ENCODE assay signal across 20 cellular contexts in the genomic region with DNA sequence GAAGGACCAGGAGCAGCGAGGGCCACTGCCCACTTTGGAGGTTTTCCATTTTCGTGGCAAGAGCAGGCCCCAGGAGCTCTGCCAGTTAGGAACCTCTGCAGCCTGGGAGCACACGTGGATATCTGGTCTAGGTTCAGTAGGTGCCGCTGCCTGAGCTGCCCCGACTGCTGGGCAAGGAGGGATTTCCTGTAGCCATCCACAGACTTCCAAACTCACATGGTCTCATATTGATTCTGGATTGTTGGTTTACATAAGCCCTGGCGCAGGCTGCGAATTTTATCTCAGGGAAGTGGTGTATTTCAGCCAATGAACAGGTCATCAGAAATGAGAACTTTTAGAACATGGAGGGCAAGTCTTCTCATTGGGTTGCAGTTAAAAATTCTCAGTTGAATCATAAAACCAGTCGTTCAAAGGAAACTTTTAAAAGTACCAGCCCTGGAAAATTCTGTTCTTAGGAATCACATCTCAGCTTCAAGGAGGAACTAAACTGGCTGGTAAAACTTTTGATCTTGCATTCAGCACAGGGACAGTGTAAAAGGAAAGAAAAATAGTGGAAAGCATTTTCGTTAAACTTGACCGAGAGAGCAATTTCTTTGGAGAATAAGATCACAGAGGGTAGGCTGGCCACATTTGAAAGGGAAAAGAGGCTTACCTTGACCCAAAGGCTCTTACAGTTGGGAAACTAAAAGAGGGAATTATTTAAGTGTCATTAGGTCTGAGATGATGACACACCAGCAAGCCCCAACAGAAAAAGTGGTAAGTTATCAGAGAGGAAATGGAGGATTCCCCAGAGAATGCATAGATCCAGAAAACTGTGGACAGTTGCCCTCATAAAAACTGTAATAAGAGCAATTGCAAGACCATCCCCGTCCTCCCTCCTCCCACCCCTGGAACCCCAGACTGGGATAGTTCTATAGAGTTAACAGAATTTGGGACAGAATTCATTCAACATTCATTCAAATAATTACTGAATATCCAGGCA. TPM values are rescaled to one million over a fixed set of nuclear protein-coding genes. Genes with fewer than 3 reads are reported as not detected.
DNase-seq lines count a peak whose midpoint lies in the region; ATAC-seq, FAIRE-seq and TF ChIP-seq lines count a peak whose summit lies in the region.
"Had no signal": no experiment of that assay in that cellular context is flagged by ENCODE, and none has a peak within 500 bp of the region (broad histone marks: within the 10 kb centered on the region; RNA-seq: fewer than 3 reads in every experiment).

No MANE protein-coding gene starts in this region.

- H3K4me1 Mint-ChIP-seq in activated T-cell treated with anti-CD3 and anti-CD28 coated beads, Interleukin-2, amount 50 U/mL, for 72 hours (ENCODE audit: low read depth), result peaks cover 9% of the 10 kb centered on the region
- H3K4me1 Mint-ChIP-seq in endothelial cell (ENCODE audit: unreplicated experiment), result peaks cover 7% of the 10 kb centered on the region

- H2BK12ac ChIP-seq in H1 (ENCODE audit: low read depth, low read length), result no peak overlapping the region

- H3K23me2 ChIP-seq in H1 (ENCODE audit: low read depth, low read length), result no peaks in the 10 kb centered on the region

- WGBS in IMR-90 (ENCODE audit: extremely low coverage in 2 of 2, insufficient read length in 1 of 2), 2 experiments, result 89% methylated on average over 5 of the region's 11 CpGs; no CpG with 5 or more reads in 1 of the 2 experiments
- WGBS in H1 (ENCODE audit: extremely low coverage in 1 of 2, insufficient coverage in 1 of 2, insufficient read length in 1 of 2, insufficient replicate concordance in 2 of 2, low coverage in 1 of 2, low lambda C conversion rate in 2 of 2, missing lambda C conversion rate in 1 of 2), 2 experiments, result 91% methylated on average over 11 of the region's 11 CpGs; no CpG with 5 or more reads in 1 of the 2 experiments
- WGBS in mesendoderm (ENCODE audit: extremely low coverage, insufficient coverage, low lambda C conversion rate), result no CpG with 5 or more reads among the region's 11 CpGs

- DNase-seq in IMR-90 (no peak), H1 (ENCODE audit: low read depth in 1 of 2, low spot score in 2 of 2) (peak in 1 of 2 experiments; percentile 14), mesendoderm (no peak), GDM1 (lab: John Stamatoyannopoulos, UW) (no peak), endothelial cell (ENCODE audit: low spot score) (no peak)
- DNase-seq in activated T-cell treated with anti-CD3 and anti-CD28 coated beads, Interleukin-2, amount 50 U/mL, for 72 hours, result no peak
- DNase-seq: activated CD4-positive, alpha-beta T cell treated with anti-CD3 and anti-CD28 coated beads, Interleukin-2, amount 10 ng/mL, durations not matched to agents 24 days and 14 days; cerebellar nuclear complex; effector CD8-positive, alpha-beta T cell; hippocampal formation; NCI-H1417 treated with DMSO at 0.1 percent for 48 hours; SK-N-SH; stimulated activated naive CD4-positive, alpha-beta T cell treated with Interleukin-2 at 50 U/mL for 16 hours; upper lobe of right lung had no signal

- CTCF ChIA-PET in IMR-90 (lab: Yijun Ruan, JAX) (no interaction called here), H1 (lab: Charles Lee; ENCODE audit: partially characterized antibody) (interaction anchor here (0.7 to 4.3 kb wide), 9 partner anchors 11 to 343 kb away, joined by 3 to 42 read pairs (median 5); no protein-coding TSS in a partner anchor)

- H3K4me2 ChIP-seq in IMR-90 (ENCODE audit: low read depth, low read length), result no peak overlapping the region
- no peak overlapping the region for H3K4me2 ChIP-seq in H1 (ENCODE audit: insufficient read depth in 1 of 2, low read depth in 2 of 2, low read length in 2 of 2)
- no peak overlapping the region for H3K4me2 ChIP-seq in mesendoderm (ENCODE audit: low read length)
- H3K4me2 ChIP-seq: neural progenitor cell, SK-N-SH had no signal

- H2BK20ac ChIP-seq in IMR-90 (ENCODE audit: low read depth, low read length) (peak overlapping the region; percentile 79), H1 (ENCODE audit: low read length) (0 out of 2 replicates have a peak overlapping the region, but pooled peaks have one; percentile 43)

- H4K5ac ChIP-seq in IMR-90 (ENCODE audit: low read depth, low read length) (peak overlapping the region; percentile 99), H1 (ENCODE audit: insufficient read length, low read depth, low read length) (no peak overlapping the region), mesendoderm (ENCODE audit: low read length) (no peak overlapping the region)

- H3K27ac ChIP-seq in ACC112 (ENCODE audit: low read depth, low read length), result peak overlapping the region; percentile 75
- peak overlapping the region; percentile 83 for H3K27ac ChIP-seq in IMR-90 (ENCODE audit: insufficient read depth, low read length)
- H3K27ac ChIP-seq in H1 (ENCODE audit: low read depth, low read length), result no peak overlapping the region
- H3K27ac ChIP-seq in mesendoderm (ENCODE audit: low read depth, low read length), result no peak overlapping the region
- H3K27ac ChIP-seq: neural progenitor cell, upper lobe of right lung had no signal

- TF ChIP-seq POLR2A in IMR-90 (IDR thresholded peaks at IDR 0.05; ENCODE audit: low read depth, low read length) (no peak), H1 (IDR thresholded peaks at IDR 0.05; ENCODE audit: control extremely low read depth in 1 of 2, low read depth in 2 of 2, low read length in 2 of 2) (no peak)

- H4K91ac ChIP-seq in IMR-90 (ENCODE audit: insufficient read depth, low read depth, low read length) (peak overlapping the region; percentile 98), H1 (replicated peaks; ENCODE audit: insufficient read length, low read length) (no peak overlapping the region)

- H3K4ac ChIP-seq in IMR-90 (ENCODE audit: low read depth, low read length) (peak overlapping the region; percentile 83), H1 (replicated peaks; ENCODE audit: insufficient read length, low read depth, low read length) (no peak overlapping the region), mesendoderm (ENCODE audit: low read depth, low read length) (no peak overlapping the region)

- H3K18ac ChIP-seq in IMR-90 (ENCODE audit: low read depth, low read length), result peak overlapping the region; percentile 99
- H3K18ac ChIP-seq in H1 (ENCODE audit: extremely low read depth, low read length), result no peak overlapping the region
- H3K18ac ChIP-seq in mesendoderm (ENCODE audit: low read length), result peak overlapping the region; percentile 25

- H3K9me3 Mint-ChIP-seq in activated T-cell treated with anti-CD3 and anti-CD28 coated beads, Interleukin-2, amount 50 U/mL, for 72 hours, result no peaks in the 10 kb centered on the region
- H3K9me3 Mint-ChIP-seq in endothelial cell (ENCODE audit: unreplicated experiment), result no peaks in the 10 kb centered on the region
- H3K9me3 Mint-ChIP-seq: activated CD4-positive, alpha-beta T cell treated with anti-CD3 and anti-CD28 coated beads, Interleukin-2, amount 10 ng/mL, durations not matched to agents 24 days and 14 days had no signal

- H3K9ac ChIP-seq in IMR-90 (ENCODE audit: low read depth, low read length) (peak overlapping the region; percentile 21; the same call in 1 of the 2 replicates), H1 (replicated peaks in 1 of 4; ENCODE audit: extremely low read depth in 1 of 4, low read depth in 3 of 4, low read length in 3 of 4) (no peak overlapping the region), mesendoderm (ENCODE audit: low read length) (no peak overlapping the region)
- H3K9ac ChIP-seq: neural progenitor cell, SK-N-SH had no signal

- dilution Hi-C loops in IMR-90 (cut with HindIII; ENCODE audit: low sequenced_read_pairs, unreplicated experiment), result no loop called here

- H3K27me3 Mint-ChIP-seq in activated T-cell treated with anti-CD3 and anti-CD28 coated beads, Interleukin-2, amount 50 U/mL, for 72 hours (ENCODE audit: low read depth), result no peaks in the 10 kb centered on the region
- no peaks in the 10 kb centered on the region for H3K27me3 Mint-ChIP-seq in endothelial cell (ENCODE audit: unreplicated experiment)

- in situ Hi-C loops in IMR-90 (cut with MboI; ENCODE audit: low sequenced_read_pairs), result loop anchor here (25.0 kb wide), 1 partner anchor 396 kb away; a partner anchor contains a TSS

- intact Hi-C loops in IMR-90 (cut with micrococcal nuclease), result no loop called here

- peak overlapping the region; percentile 27 for H3K56ac ChIP-seq in IMR-90 (ENCODE audit: extremely low read depth, insufficient read depth, low read length)
- H3K56ac ChIP-seq in H1 (replicated peaks; ENCODE audit: insufficient read length, low read depth, low read length), result no peak overlapping the region
- peak overlapping the region; percentile 31 for H3K56ac ChIP-seq in mesendoderm (ENCODE audit: low read length)

- no peaks in the 10 kb centered on the region for H3K36me3 Mint-ChIP-seq in activated T-cell treated with anti-CD3 and anti-CD28 coated beads, Interleukin-2, amount 50 U/mL, for 72 hours (ENCODE audit: insufficient read depth in 2 of 2)
- H3K36me3 Mint-ChIP-seq in endothelial cell (ENCODE audit: low read depth, unreplicated experiment), result no peaks in the 10 kb centered on the region
- H3K36me3 Mint-ChIP-seq: neural progenitor cell had no signal

- H3K14ac ChIP-seq in IMR-90 (replicated peaks; ENCODE audit: low read depth, low read length) (peak overlapping the region; percentile 41), H1 (ENCODE audit: insufficient read length) (no peak overlapping the region)

- H2AFZ ChIP-seq in ACC112 (ENCODE audit: low read length, unreplicated experiment) (peak overlapping the region; percentile 62), IMR-90 (replicated peaks; ENCODE audit: low read length, poor library complexity) (no peak overlapping the region), H1 (ENCODE audit: low read length) (no peak overlapping the region)
- H2AFZ ChIP-seq: neural progenitor cell had no signal

- H3K27me3 ChIP-seq in ACC112 (ENCODE audit: insufficient read depth, low read length) (no peaks in the 10 kb centered on the region), IMR-90 (ENCODE audit: control insufficient read depth, insufficient read depth, low read length) (no peaks in the 10 kb centered on the region), H1 (replicated peaks in 1 of 4; ENCODE audit: control insufficient read depth in 3 of 4, extremely low read depth in 1 of 4, insufficient read depth in 3 of 4, low read length in 3 of 4) (no peaks in the 10 kb centered on the region; a peak in 2 of 7 replicates), mesendoderm (ENCODE audit: insufficient read depth, low read length, poor library complexity) (no peaks in the 10 kb centered on the region)
- H3K27me3 ChIP-seq: upper lobe of right lung had no signal

- H2BK120ac ChIP-seq in IMR-90 (ENCODE audit: low read depth, low read length) (peak overlapping the region; percentile 91), H1 (replicated peaks; ENCODE audit: low read depth, low read length) (no peak overlapping the region), mesendoderm (ENCODE audit: low read depth, low read length) (no peak overlapping the region)

- no peak overlapping the region for H3K4me3 Mint-ChIP-seq in activated T-cell treated with anti-CD3 and anti-CD28 coated beads, Interleukin-2, amount 50 U/mL, for 72 hours
- no peak overlapping the region for H3K4me3 Mint-ChIP-seq in endothelial cell (ENCODE audit: unreplicated experiment)
- H3K4me3 Mint-ChIP-seq: activated CD4-positive, alpha-beta T cell treated with anti-CD3 and anti-CD28 coated beads, Interleukin-2, amount 10 ng/mL, durations not matched to agents 24 days and 14 days; neural progenitor cell had no signal

- H2AK5ac ChIP-seq in IMR-90 (ENCODE audit: low read depth, low read length), result peak overlapping the region; percentile 86
- no peak overlapping the region for H2AK5ac ChIP-seq in H1 (ENCODE audit: low read depth, low read length)
- H2AK5ac ChIP-seq in mesendoderm (ENCODE audit: low read length), result no peak overlapping the region

- H3K9me3 ChIP-seq in IMR-90 (ENCODE audit: control insufficient read depth, insufficient read depth, low read length), result no peaks in the 10 kb centered on the region
- H3K9me3 ChIP-seq in H1 (ENCODE audit: insufficient read depth in 2 of 2, low read depth in 1 of 2, low read length in 1 of 2), result peaks cover 0 to 10% of the 10 kb centered on the region in 2 experiments; a peak in 2 of 4 replicates
- H3K9me3 ChIP-seq: SK-N-SH, upper lobe of right lung had no signal

- no peaks in the 10 kb centered on the region for H4K20me1 ChIP-seq in IMR-90 (ENCODE audit: insufficient read depth, low read length)
- no peaks in the 10 kb centered on the region for H4K20me1 ChIP-seq in H1 (replicated peaks in 1 of 2; ENCODE audit: control insufficient read depth in 1 of 2, insufficient read depth in 2 of 2, low read length in 2 of 2)

- no peak for ATAC-seq in IMR-90 (ENCODE audit: low read depth)
- ATAC-seq in GM21717 (IDR thresholded peaks at IDR 0.05; ENCODE audit: unreplicated experiment), result no peak
- ATAC-seq in activated T-cell treated with anti-CD3 and anti-CD28 coated beads, Interleukin-2, amount 50 U/mL, for 72 hours (replicated peaks in 1 of 2), result no peak
- ATAC-seq: upper lobe of right lung had no signal

- H2BK15ac ChIP-seq in IMR-90 (ENCODE audit: low read depth, low read length) (peak overlapping the region; percentile 61; the same call in 2 of the 3 replicates), H1 (ENCODE audit: low read length) (no peak overlapping the region; the same call in 1 of the 2 replicates), mesendoderm (replicated peaks; ENCODE audit: low read depth) (no peak overlapping the region)

- peaks cover 9% of the 10 kb centered on the region for H3K9me1 ChIP-seq in IMR-90 (ENCODE audit: insufficient read depth, low read length)

- TF ChIP-seq CTCF in IMR-90 (conservative IDR thresholded peaks at IDR 0.05; ENCODE audit: low read depth, low read length) (no peak), H1 (IDR thresholded peaks at IDR 0.05; ENCODE audit: control extremely low read depth in 1 of 3, insufficient read depth in 1 of 3, low read depth in 1 of 3, low read length in 3 of 3) (no peak), endothelial cell (IDR thresholded peaks at IDR 0.05; ENCODE audit: unreplicated experiment) (no peak)

- no TSS peak for BruUV-seq in IMR-90 (replicated peaks; lab: Mats Ljungman, UMichigan)

- H3K23ac ChIP-seq in IMR-90 (ENCODE audit: low read depth, low read length) (peak overlapping the region; percentile 69), H1 (ENCODE audit: insufficient read length) (no peak overlapping the region), mesendoderm (ENCODE audit: low read length) (no peak overlapping the region)

- no peaks in the 10 kb centered on the region for H3K36me3 ChIP-seq in ACC112 (ENCODE audit: insufficient read depth, low read length)
- H3K36me3 ChIP-seq in IMR-90 (ENCODE audit: control insufficient read depth, insufficient read depth, low read length), result no peaks in the 10 kb centered on the region
- H3K36me3 ChIP-seq in H1 (ENCODE audit: control insufficient read depth in 2 of 4, insufficient read depth in 4 of 4, low read length in 3 of 4), result no peaks in the 10 kb centered on the region
- H3K36me3 ChIP-seq in mesendoderm (ENCODE audit: control insufficient read depth, insufficient read depth, low read length), result no peaks in the 10 kb centered on the region
- H3K36me3 ChIP-seq: neural progenitor cell, upper lobe of right lung had no signal

- H3K79me2 ChIP-seq in ACC112 (ENCODE audit: control insufficient read depth, insufficient read depth, low read length, unreplicated experiment) (no peaks in the 10 kb centered on the region), H1 (ENCODE audit: control insufficient read depth in 1 of 2, insufficient read depth in 2 of 2, low read length in 2 of 2) (no peaks in the 10 kb centered on the region), mesendoderm (ENCODE audit: control insufficient read depth, insufficient read depth, low read length) (no peaks in the 10 kb centered on the region)

- FAIRE-seq in H1 (lab: Jason Lieb, UNC), result no peak
- FAIRE-seq: RCC 7860 had no signal

- POLR2A ChIA-PET in IMR-90 (lab: Charles Lee; ENCODE audit: unreplicated experiment), result no interaction called here
- POLR2A ChIA-PET in H1 (lab: Charles Lee; ENCODE audit: partially characterized antibody), result interaction anchor here (1.0 to 1.7 kb wide), 3 partner anchors 84 to 94 kb away, joined by 3 to 8 read pairs (median 3); no protein-coding TSS in a partner anchor

- no peak overlapping the region for H3K4me3 ChIP-seq in ACC112 (ENCODE audit: low read depth, low read length)
- H3K4me3 ChIP-seq in IMR-90 (ENCODE audit: insufficient read depth, low read depth, low read length), result no peak overlapping the region
- no peak overlapping the region for H3K4me3 ChIP-seq in H1 (ENCODE audit: extremely low read depth in 1 of 4, insufficient read depth in 2 of 4, low read depth in 3 of 4, low read length in 4 of 4)
- no peak overlapping the region for H3K4me3 ChIP-seq in mesendoderm (ENCODE audit: low read length)
- H3K4me3 ChIP-seq: neural progenitor cell, upper lobe of right lung had no signal

- TF ChIP-seq RAD21 in IMR-90 (IDR thresholded peaks at IDR 0.05; ENCODE audit: low read length) (no peak), H1 (IDR thresholded peaks at IDR 0.05 in 1 of 2, conservative IDR thresholded peaks at IDR 0.05 in 1 of 2; ENCODE audit: low read depth in 2 of 2, low read length in 2 of 2) (no peak)

- peak overlapping the region; percentile 82 to 92 for H4K8ac ChIP-seq in IMR-90 (ENCODE audit: low read depth in 2 of 2, low read length in 2 of 2)
- H4K8ac ChIP-seq in H1 (ENCODE audit: extremely low read depth, insufficient read depth, low read length), result 0 out of 2 replicates have a peak overlapping the region, but pooled peaks have one; percentile 20
- H4K8ac ChIP-seq in mesendoderm (ENCODE audit: low read depth, low read length), result no peak overlapping the region

- H3K4me1 ChIP-seq in ACC112 (ENCODE audit: control insufficient read depth, insufficient read depth, low read length, unreplicated experiment) (peaks cover 44% of the 10 kb centered on the region), IMR-90 (ENCODE audit: control insufficient read depth, insufficient read depth, low read length) (peaks cover 18% of the 10 kb centered on the region), H1 (replicated peaks in 1 of 4; ENCODE audit: control insufficient read depth in 3 of 4, insufficient read depth in 4 of 4, low read length in 3 of 4) (peaks cover 4 to 8% (median 6%) of the 10 kb centered on the region in 4 experiments; a peak in 6 of 7 replicates), mesendoderm (ENCODE audit: control insufficient read depth, low read depth, low read length) (peaks cover 5% of the 10 kb centered on the region)
- H3K4me1 ChIP-seq: neural progenitor cell had no signal

- no peak overlapping the region for H3K27ac Mint-ChIP-seq in activated T-cell treated with anti-CD3 and anti-CD28 coated beads, Interleukin-2, amount 50 U/mL, for 72 hours
- H3K27ac Mint-ChIP-seq in endothelial cell (ENCODE audit: unreplicated experiment), result no peak overlapping the region
- H3K27ac Mint-ChIP-seq: activated CD4-positive, alpha-beta T cell treated with anti-CD3 and anti-CD28 coated beads, Interleukin-2, amount 10 ng/mL, durations not matched to agents 24 days and 14 days; neural progenitor cell had no signal

- peak overlapping the region; percentile 34 for H2AK9ac ChIP-seq in IMR-90 (replicated peaks; ENCODE audit: low read depth, low read length, poor library complexity)

- no peak for TF ChIP-seq EP300 in H1 (IDR thresholded peaks at IDR 0.05; ENCODE audit: borderline replicate concordance in 1 of 2, low read depth in 2 of 2, low read length in 2 of 2)

- H2BK5ac ChIP-seq in IMR-90 (ENCODE audit: low read depth, low read length, poor library complexity, severe bottlenecking), result peak overlapping the region; percentile 99
- H2BK5ac ChIP-seq in H1 (ENCODE audit: low read depth, low read length), result no peak overlapping the region
- no peak overlapping the region for H2BK5ac ChIP-seq in mesendoderm (ENCODE audit: low read length)

- no peaks in the 10 kb centered on the region for H3K79me1 ChIP-seq in IMR-90 (ENCODE audit: low read depth in 1 of 2, low read length in 2 of 2)
- H3K79me1 ChIP-seq in H1 (ENCODE audit: low read depth, low read length), result no peaks in the 10 kb centered on the region
- no peaks in the 10 kb centered on the region for H3K79me1 ChIP-seq in mesendoderm (ENCODE audit: low read length)

RNA-seq across cellular contexts. Expression of a gene that starts 6.4 kb away (rescaled TPM):
- total RNA-seq in IMR-90 (2012; rRNA removed) (0.18 TPM in 1 of 2 replicates, not detected in the other), endothelial cell (ENCODE audit: unreplicated experiment) (not detected)
- polyA plus RNA-seq in IMR-90 (2012; rRNA removed) (0.10 and 0.26 TPM in 2 replicates), H1 (2011; rRNA removed) (0.06 and 0.08 TPM in 2 replicates)
- polyA plus RNA-seq in IMR-90 (2012; cell fraction: cytosol; rRNA removed), result 0.05 TPM in 1 of 2 replicates, not detected in the other
- 0.08 TPM in 1 of 2 replicates, not detected in the other for polyA plus RNA-seq in IMR-90 (2012; cell fraction: nucleus; rRNA removed; ENCODE audit: low replicate concordance)
- total RNA-seq in H1 (2021; fragmentation: NEBNext Ultra II Directional; extraction: Animal tissue kit (Norgen Biotek cat#: 25700)), result 0.33 TPM in 1 of 2 replicates, not detected in the other
- polyA plus RNA-seq in H1 (2011; cell fraction: cytosol; rRNA removed), result 0.05 TPM
- polyA plus RNA-seq in H1 (2011; cell fraction: nucleus; rRNA removed), result not detected
- polyA plus RNA-seq in H1 (2012, experiment 1 of 2), result 0.13 to 0.17 TPM (median 0.13 TPM) in 3 of 4 replicates, not detected in the other
- 0.13 TPM for polyA plus RNA-seq in H1 (2012, experiment 2 of 2)
- 0.10 TPM for polyA plus RNA-seq in H1 (2013, experiment 1 of 2)
- not detected for polyA plus RNA-seq in H1 (2013, experiment 2 of 2)
- not detected in 2 replicates for polyA minus RNA-seq in H1 (2011; rRNA and poly(A)+ RNA removed)
- polyA minus RNA-seq in H1 (2011; cell fraction: cytosol; rRNA and poly(A)+ RNA removed), result not detected
- polyA minus RNA-seq in H1 (2011; cell fraction: nucleus; rRNA and poly(A)+ RNA removed), result not detected
- 0.10 TPM for polyA plus RNA-seq in mesendoderm (2013, experiment 1 of 2)
- polyA plus RNA-seq in mesendoderm (2013, experiment 2 of 2), result 0.11 TPM
- not detected for total RNA-seq in activated T-cell treated with anti-CD3 and anti-CD28 coated beads, Interleukin-2, amount 50 U/mL, for 72 hours
- total RNA-seq: activated CD4-positive, alpha-beta T cell treated with anti-CD3 and anti-CD28 coated beads, Interleukin-2, amount 10 ng/mL, durations not matched to agents 24 days and 14 days; kidney epithelial cell; renal cortical epithelial cell; upper lobe of right lung had no signal
- polyA plus RNA-seq: SK-N-SH had no signal

RNA-seq across cellular contexts. Expression of a gene that starts 26.7 kb away (rescaled TPM):
- total RNA-seq in IMR-90 (2012; rRNA removed) (not detected in 2 replicates), endothelial cell (ENCODE audit: unreplicated experiment) (not detected)
- polyA plus RNA-seq in IMR-90 (2012; rRNA removed) (0.04 TPM in 1 of 2 replicates, not detected in the other), H1 (2011; rRNA removed) (0.23 and 0.36 TPM in 2 replicates)
- polyA plus RNA-seq in IMR-90 (2012; cell fraction: cytosol; rRNA removed), result not detected in 2 replicates
- 0.14 TPM in 1 of 2 replicates, not detected in the other for polyA plus RNA-seq in IMR-90 (2012; cell fraction: nucleus; rRNA removed; ENCODE audit: low replicate concordance)
- 0.80 and 0.99 TPM in 2 replicates for total RNA-seq in H1 (2021; fragmentation: NEBNext Ultra II Directional; extraction: Animal tissue kit (Norgen Biotek cat#: 25700))
- 0.36 TPM for polyA plus RNA-seq in H1 (2011; cell fraction: cytosol; rRNA removed)
- polyA plus RNA-seq in H1 (2011; cell fraction: nucleus; rRNA removed), result 0.76 TPM
- polyA plus RNA-seq in H1 (2012, experiment 1 of 2), result 0.41 to 0.60 TPM (median 0.47 TPM) in 4 replicates
- polyA plus RNA-seq in H1 (2012, experiment 2 of 2), result 0.66 TPM
- polyA plus RNA-seq in H1 (2013, experiment 1 of 2), result 0.55 TPM
- 0.50 TPM for polyA plus RNA-seq in H1 (2013, experiment 2 of 2)
- 0.28 and 0.93 TPM in 2 replicates for polyA minus RNA-seq in H1 (2011; rRNA and poly(A)+ RNA removed)
- polyA minus RNA-seq in H1 (2011; cell fraction: cytosol; rRNA and poly(A)+ RNA removed), result 1.7 TPM
- polyA minus RNA-seq in H1 (2011; cell fraction: nucleus; rRNA and poly(A)+ RNA removed), result not detected
- polyA plus RNA-seq in mesendoderm (2013, experiment 1 of 2), result 0.39 TPM
- polyA plus RNA-seq in mesendoderm (2013, experiment 2 of 2), result 0.36 TPM
- not detected for total RNA-seq in activated T-cell treated with anti-CD3 and anti-CD28 coated beads, Interleukin-2, amount 50 U/mL, for 72 hours
- total RNA-seq: activated CD4-positive, alpha-beta T cell treated with anti-CD3 and anti-CD28 coated beads, Interleukin-2, amount 10 ng/mL, durations not matched to agents 24 days and 14 days; kidney epithelial cell had no signal
- polyA plus RNA-seq: SK-N-SH had no signal

Comparison
In these comparisons a context has a peak if more than half of its experiments do, and no peak if none do; other contexts are left out.
1. H3K27ac ChIP-seq: peak in ACC112 (single experiment) and IMR-90 (single experiment); none in H1 (single experiment) and mesendoderm (single experiment).